8 cellular contexts compared by ENCODE assay signal in genomic region chrY:16071957-16072356, GRCh38.
"Had no signal": no experiment of that assay in that cellular context is flagged by ENCODE, and none has a peak within 500 bp of the region (broad histone marks: within the 10 kb centered on the region; RNA-seq: fewer than 3 reads in every experiment).

No MANE protein-coding gene starts in this region.

- DNase-seq: GDM1, GF-D8 had no signal

- FAIRE-seq: G401.6, GM12878, GM12891, GM12892, GM18507, GM19239 had no signal

- H3K4me3 ChIP-seq: GM12878 had no signal

- ATAC-seq: GM12878 had no signal
